ENCODE assay signal across 17 cellular contexts in the genomic region with DNA sequence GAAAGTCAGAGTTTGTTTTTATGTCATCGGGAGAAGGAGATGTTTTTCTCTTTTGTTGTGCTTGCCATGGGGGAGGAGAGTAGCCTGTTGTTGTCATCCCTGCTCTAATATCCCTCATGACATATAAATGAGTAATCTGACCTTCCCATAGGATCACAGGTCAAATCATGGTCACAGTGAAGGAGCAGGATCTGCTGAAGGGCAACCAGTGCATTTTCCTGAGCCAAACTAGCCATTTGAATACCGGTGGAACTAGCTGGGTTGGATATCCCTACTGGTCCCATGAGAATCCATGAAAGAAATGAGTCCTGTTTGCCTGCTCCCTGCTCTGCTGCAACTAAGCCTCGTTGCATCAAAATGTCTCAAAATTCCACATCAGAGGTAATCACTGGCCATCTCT.
DNase-seq lines count a peak whose midpoint lies in the region; ATAC-seq lines count a peak whose summit lies in the region.
"Had no signal": no experiment of that assay in that cellular context is flagged by ENCODE, and none has a peak within 500 bp of the region (broad histone marks: within the 10 kb centered on the region; RNA-seq: fewer than 3 reads in every experiment).

No MANE protein-coding gene starts in this region.

- no peak for ATAC-seq in GM19397 (IDR thresholded peaks at IDR 0.05; ENCODE audit: unreplicated experiment)
- no peak for ATAC-seq in HG03521 (IDR thresholded peaks at IDR 0.05; ENCODE audit: unreplicated experiment)

- peak; percentile 7 for DNase-seq in SIG-M5 treated with dmso at 0.1 percent for 504 hours (lab: John Stamatoyannopoulos, UW; ENCODE audit: unreplicated experiment)
- no peak for DNase-seq in SIG-M5 (lab: John Stamatoyannopoulos, UW)
- peak; percentile 3 for DNase-seq in RKO (ENCODE audit: low spot score)
- DNase-seq in kidney tubule cell (ENCODE audit: low spot score) = peak; percentile 8
- no peak for DNase-seq in activated T-cell treated with anti-CD3 and anti-CD28 coated beads, Interleukin-2, amount 50 U/mL, for 48 hours
- no peak for DNase-seq in NCI-H345 treated with DMSO at 0.1 percent for 48 hours (lab: John Stamatoyannopoulos, UW; ENCODE audit: unreplicated experiment)
- DNase-seq: 8988T, COR-L47, GDM1, HCEC 1CT, NCI-H1092 treated with DMSO at 0.1 percent for 48 hours, NCI-H2081, NCI-H510A, NCI-H82, PC-9 had no signal

Comparison
In these comparisons a context has a peak if more than half of its experiments do, and no peak if none do; other contexts are left out.
1. DNase-seq: peak in SIG-M5 treated with dmso at 0.1 percent for 504 hours (single experiment), RKO (single experiment) and kidney tubule cell (single experiment); none in SIG-M5 (single experiment), activated T-cell treated with anti-CD3 and anti-CD28 coated beads, Interleukin-2, amount 50 U/mL, for 48 hours (0 of 2) and NCI-H345 treated with DMSO at 0.1 percent for 48 hours (single experiment).